ENCODE assay signal across 1 cellular context in genomic region chr1:165678509-165678908, GRCh38.
TF ChIP-seq lines count a peak whose summit lies in the region.

No MANE protein-coding gene starts in this region.

TF ChIP-seq in endothelial cell of umbilical vein, 7 proteins besides CTCF, POLR2A, EP300 and RAD21:
- TF ChIP-seq FOS (IDR thresholded peaks at IDR 0.05; ENCODE audit: borderline replicate concordance, insufficient read depth, low read length) (no peak), MYC (IDR thresholded peaks at IDR 0.05; ENCODE audit: low read depth, low read length) (no peak), JUN (IDR thresholded peaks at IDR 0.05; ENCODE audit: borderline replicate concordance, insufficient read depth, insufficient read length, low read depth) (no peak)
